ENCODE assay signal across 15 cellular contexts in genomic region chr16:82638095-82638798, GRCh38. TPM values are rescaled to one million over a fixed set of nuclear protein-coding genes. Genes with fewer than 3 reads are reported as not detected.
DNase-seq lines count a peak whose midpoint lies in the region; ATAC-seq and TF ChIP-seq lines count a peak whose summit lies in the region.
"Had no signal": no experiment of that assay in that cellular context is flagged by ENCODE, and none has a peak within 500 bp of the region (broad histone marks: within the 10 kb centered on the region; RNA-seq: fewer than 3 reads in every experiment).

No MANE protein-coding gene starts in this region.

- peak overlapping the region in 1 of 2 donors; percentile 14 for H3K27ac ChIP-seq in breast epithelium
- H3K27ac ChIP-seq: tibial nerve, WERI-Rb-1 had no signal

- H3K4me3 ChIP-seq in breast epithelium (no peak overlapping the region), astrocyte of the cerebellum (ENCODE audit: low read depth, low read length) (no peak overlapping the region)
- H3K4me3 ChIP-seq: tibial nerve had no signal

- no peak overlapping the region for H3K4me3 Mint-ChIP-seq in MCF 10A (ENCODE audit: unreplicated experiment)
- H3K4me3 Mint-ChIP-seq: naive thymus-derived CD4-positive, alpha-beta T cell had no signal

- peaks cover 46% of the 10 kb centered on the region for H3K4me1 Mint-ChIP-seq in MCF 10A (ENCODE audit: insufficient read depth, unreplicated experiment)

- H3K27me3 ChIP-seq in breast epithelium, result peaks cover 0 to 3% of the 10 kb centered on the region in 2 donors
- H3K27me3 ChIP-seq: tibial nerve had no signal

- no peaks in the 10 kb centered on the region for H3K4me1 ChIP-seq in breast epithelium
- H3K4me1 ChIP-seq: tibial nerve had no signal

- peaks cover 25% of the 10 kb centered on the region for H3K36me3 Mint-ChIP-seq in MCF 10A (ENCODE audit: insufficient read depth, unreplicated experiment)
- H3K36me3 Mint-ChIP-seq: naive thymus-derived CD4-positive, alpha-beta T cell had no signal

- no peaks in the 10 kb centered on the region for H3K9me3 ChIP-seq in breast epithelium
- H3K9me3 ChIP-seq: tibial nerve had no signal

- peak; percentile 31 for ATAC-seq in left ventricle myocardium superior
- ATAC-seq in HG02588 (IDR thresholded peaks at IDR 0.05; ENCODE audit: unreplicated experiment), result no peak
- ATAC-seq: naive thymus-derived CD4-positive, alpha-beta T cell had no signal

- POLR2A ChIA-PET in MCF 10A (lab: Yijun Ruan, JAX), result interaction anchor here (1.4 to 1.5 kb wide), 2 partner anchors 7 to 11 kb away, joined by 3 to 5 read pairs; partner anchors contain the start of gene CDH13

- no peaks in the 10 kb centered on the region for H3K27me3 Mint-ChIP-seq in MCF 10A (ENCODE audit: insufficient read depth, unreplicated experiment)

- H3K36me3 ChIP-seq in breast epithelium, result no peaks in the 10 kb centered on the region
- H3K36me3 ChIP-seq: tibial nerve, WERI-Rb-1 had no signal

- no peak for TF ChIP-seq CTCF in MCF 10A (IDR thresholded peaks at IDR 0.05; ENCODE audit: unreplicated experiment)
- no peak for TF ChIP-seq CTCF in breast epithelium (IDR thresholded peaks at IDR 0.05)
- no peak for TF ChIP-seq CTCF in astrocyte of the cerebellum (IDR thresholded peaks at IDR 0.05; ENCODE audit: low read depth, low read length, missing control alignments)

- in situ Hi-C loops in astrocyte of the cerebellum (cut with HindIII; ENCODE audit: low sequenced_read_pairs), result loop anchor here (25.0 kb wide), 1 partner anchor 601 kb away; the partner anchor contains the start of gene HSD17B2

- peak; percentile 72 for DNase-seq in MCF 10A (ENCODE audit: unreplicated experiment)
- DNase-seq in breast epithelium (ENCODE audit: low spot score in 2 of 2), result no peak
- peak; percentile 75 for DNase-seq in astrocyte of the cerebellum (ENCODE audit: low read depth)
- no peak for DNase-seq in left ventricle myocardium superior
- DNase-seq in stromal cell of bone marrow (ENCODE audit: low read depth), result peak; percentile 43
- no peak for DNase-seq in NCI-H345 (lab: John Stamatoyannopoulos, UW)
- DNase-seq in D341Med (ENCODE audit: low spot score), result no peak
- DNase-seq: 8988T; DMS53; effector CD8-positive, alpha-beta T cell; naive thymus-derived CD4-positive, alpha-beta T cell; NCI-H524 treated with DMSO at 0.1 percent for 48 hours; WERI-Rb-1 had no signal

- intact Hi-C loops in MCF 10A (cut with micrococcal nuclease) (no loop called here), breast epithelium (cut with DNase I; ENCODE audit: low total_unique reads) (no loop called here), left ventricle myocardium superior (cut with micrococcal nuclease) (loop anchor here (10.0 kb wide), 1 partner anchor 97 kb away; no protein-coding TSS in a partner anchor)

- peak overlapping the region; percentile 71 for H3K27ac Mint-ChIP-seq in MCF 10A (ENCODE audit: low read depth, unreplicated experiment)
- H3K27ac Mint-ChIP-seq: naive thymus-derived CD4-positive, alpha-beta T cell had no signal

- CTCF ChIA-PET in MCF 10A (lab: Yijun Ruan, JAX), result interaction anchor here (0.6 to 5.4 kb wide), 9 partner anchors 19 to 403 kb away, joined by 3 to 55 read pairs (median 6); no protein-coding TSS in a partner anchor

- BruUV-seq in MCF 10A (replicated peaks; lab: Mats Ljungman, UMichigan), result no TSS peak

- no peaks in the 10 kb centered on the region for H3K9me3 Mint-ChIP-seq in MCF 10A (ENCODE audit: unreplicated experiment)
- H3K9me3 Mint-ChIP-seq: naive thymus-derived CD4-positive, alpha-beta T cell had no signal

- no peak for TF ChIP-seq POLR2A in breast epithelium (IDR thresholded peaks at IDR 0.05)

RNA-seq across cellular contexts. Expression of gene CDH13, which starts 11.5 kb away (rescaled TPM):
- total RNA-seq in MCF 10A (2022) (49.3 and 55.2 TPM in 2 replicates), breast epithelium (10 to 100 TPM in 2 of 3 donors, 1 to 10 TPM in 1; 6.0 to 13.1 (median 11.5) TPM), left ventricle myocardium superior (167 TPM)
- total RNA-seq: naive thymus-derived CD4-positive, alpha-beta T cell had no signal

Comparison
In these comparisons a context has a peak if more than half of its experiments do, and no peak if none do; other contexts are left out.
1. DNase-seq: peak in MCF 10A (single experiment), astrocyte of the cerebellum (single experiment) and stromal cell of bone marrow (single experiment); none in breast epithelium (0 of 2), left ventricle myocardium superior (single experiment), NCI-H345 (single experiment) and D341Med (single experiment).